8 cellular contexts compared by ENCODE assay signal in genomic region chrX:115616943-115617563, GRCh38. TPM values are rescaled to one million over a fixed set of nuclear protein-coding genes. Genes with fewer than 3 reads are reported as not detected.
DNase-seq lines count a peak whose midpoint lies in the region; ATAC-seq and TF ChIP-seq lines count a peak whose summit lies in the region.

No MANE protein-coding gene starts in this region.

- peak; percentile 78 for DNase-seq in GM06990 (ENCODE audit: extremely low read depth, insufficient read length)
- peak; percentile 69 for DNase-seq in LHCN-M2 (ENCODE audit: low read depth)
- peak; percentile 49 for DNase-seq in fibroblast of pulmonary artery (ENCODE audit: low read depth)
- no peak for DNase-seq in thyroid gland
- no peak for DNase-seq in cortex of kidney (lab: John Stamatoyannopoulos, UW)
- no peak for DNase-seq in effector memory CD4-positive, alpha-beta T cell

- H3K27me3 ChIP-seq in GM06990 (replicated peaks; ENCODE audit: control insufficient read depth, insufficient read depth, low read length) (no peaks in the 10 kb centered on the region), thyroid gland (no peaks in the 10 kb centered on the region)
- no peaks in the 10 kb centered on the region for H3K27me3 ChIP-seq in effector memory CD4-positive, alpha-beta T cell (replicated peaks; ENCODE audit: control insufficient read depth, insufficient read depth, low read length, poor library complexity, severe bottlenecking)

- peaks cover 11 to 24% of the 10 kb centered on the region in 2 donors for H3K4me1 ChIP-seq in thyroid gland
- no peaks in the 10 kb centered on the region for H3K4me1 ChIP-seq in effector memory CD4-positive, alpha-beta T cell (ENCODE audit: control insufficient read depth, insufficient read depth, low read length, poor library complexity, severe bottlenecking)

- no peak for TF ChIP-seq POLR2A in thyroid gland (IDR thresholded peaks at IDR 0.05)

- no peak overlapping the region for H3K4me3 ChIP-seq in GM06990 (replicated peaks; ENCODE audit: low read depth, low read length)
- H3K4me3 ChIP-seq in fibroblast of pulmonary artery (replicated peaks; ENCODE audit: low read depth, low read length): no peak overlapping the region
- no peak overlapping the region for H3K4me3 ChIP-seq in thyroid gland (replicated peaks in 1 of 3)
- no peak overlapping the region for H3K4me3 ChIP-seq in effector memory CD4-positive, alpha-beta T cell (ENCODE audit: insufficient read depth, low read depth, low read length, poor library complexity, severe bottlenecking)

- TF ChIP-seq CTCF in GM06990 (IDR thresholded peaks at IDR 0.05; ENCODE audit: insufficient read depth, low read length, poor library complexity, severe bottlenecking): no peak
- TF ChIP-seq CTCF in fibroblast of pulmonary artery (IDR thresholded peaks at IDR 0.05; ENCODE audit: low read length, missing control alignments): no peak
- TF ChIP-seq CTCF in thyroid gland (IDR thresholded peaks at IDR 0.05): no peak

- no peaks in the 10 kb centered on the region for H3K36me3 ChIP-seq in GM06990 (ENCODE audit: control insufficient read depth, insufficient read depth, low read length)
- H3K36me3 ChIP-seq in thyroid gland: no peaks in the 10 kb centered on the region
- H3K36me3 ChIP-seq in effector memory CD4-positive, alpha-beta T cell (ENCODE audit: control insufficient read depth, insufficient read depth, low read length): no peaks in the 10 kb centered on the region

- WGBS in thyroid gland, 2 donors: 79 to 85% methylated on average over 5 of the region's 5 CpGs

- intact Hi-C loops in thyroid gland (cut with DNase I): no loop called here

- ATAC-seq in GM21737 (IDR thresholded peaks at IDR 0.05; ENCODE audit: unreplicated experiment) (peak; percentile 77), GM21619 (IDR thresholded peaks at IDR 0.05; ENCODE audit: unreplicated experiment) (no peak)

- H3K9me3 ChIP-seq in thyroid gland: no peaks in the 10 kb centered on the region
- H3K9me3 ChIP-seq in effector memory CD4-positive, alpha-beta T cell (ENCODE audit: control insufficient read depth, low read length): no peaks in the 10 kb centered on the region

- peak overlapping the region; percentile 86 to 99 (median 95) for H3K27ac ChIP-seq in thyroid gland
- no peak overlapping the region for H3K27ac ChIP-seq in effector memory CD4-positive, alpha-beta T cell (ENCODE audit: insufficient read depth, low read length, poor library complexity, severe bottlenecking)

RNA-seq across cellular contexts. Expression of gene PLS3, which starts 56.1 kb away (rescaled TPM):
- total RNA-seq in LHCN-M2 (2014; rRNA removed): 108 and 124 TPM in 2 replicates
- 61.9 TPM for polyA plus RNA-seq in LHCN-M2 (2012)
- 100 to 1,000 TPM; 238 to 366 (median 300) TPM for total RNA-seq in thyroid gland

Comparison
In these comparisons a context has a peak if more than half of its experiments do, and no peak if none do; other contexts are left out.
1. DNase-seq: peak in GM06990 (single experiment), LHCN-M2 (single experiment) and fibroblast of pulmonary artery (single experiment); none in thyroid gland (0 of 2), cortex of kidney (single experiment) and effector memory CD4-positive, alpha-beta T cell (0 of 3).